ENCODE assay signal across 9 cellular contexts in the genomic region with DNA sequence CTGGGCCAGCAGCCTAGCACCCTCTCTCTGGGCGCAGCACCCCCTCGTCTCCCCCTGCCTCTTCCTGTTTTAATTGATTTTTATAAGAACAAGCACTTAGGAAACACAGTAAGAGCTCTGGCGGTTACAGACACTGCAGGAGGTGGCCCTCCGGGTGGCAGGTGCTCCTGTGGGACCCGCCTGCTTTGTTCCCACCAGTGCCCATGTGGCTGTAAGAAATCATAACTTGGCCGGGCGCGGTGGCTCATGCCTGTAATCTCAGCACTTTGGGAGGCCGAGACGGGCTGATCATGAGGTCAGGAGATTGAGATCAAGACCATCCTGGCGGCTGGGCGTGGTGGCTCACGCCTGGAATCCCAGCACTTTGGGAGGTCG.
"Had no signal": no experiment of that assay in that cellular context is flagged by ENCODE, and none has a peak within 500 bp of the region (broad histone marks: within the 10 kb centered on the region; RNA-seq: fewer than 3 reads in every experiment).

No MANE protein-coding gene starts in this region.

- H3K36me3 Mint-ChIP-seq: activated naive CD8-positive, alpha-beta T cell had no signal

- H3K27ac Mint-ChIP-seq: activated naive CD8-positive, alpha-beta T cell had no signal

- H3K4me3 Mint-ChIP-seq: activated naive CD8-positive, alpha-beta T cell had no signal

- H3K27me3 Mint-ChIP-seq: activated naive CD8-positive, alpha-beta T cell had no signal

- DNase-seq: activated CD4-positive, alpha-beta T cell treated with anti-CD3 and anti-CD28 coated beads, Interleukin-2, amount 50 U/mL, for 1 hour; activated effector memory CD4-positive, alpha-beta T cell treated with Interleukin-2 at 50 U/mL for 16 hours; anterior cingulate cortex; dorsolateral prefrontal cortex; hippocampal formation; small intestine; tibial artery; uterus had no signal
